Comparison of ENCODE assay signal across 12 cellular contexts in the genomic region with DNA sequence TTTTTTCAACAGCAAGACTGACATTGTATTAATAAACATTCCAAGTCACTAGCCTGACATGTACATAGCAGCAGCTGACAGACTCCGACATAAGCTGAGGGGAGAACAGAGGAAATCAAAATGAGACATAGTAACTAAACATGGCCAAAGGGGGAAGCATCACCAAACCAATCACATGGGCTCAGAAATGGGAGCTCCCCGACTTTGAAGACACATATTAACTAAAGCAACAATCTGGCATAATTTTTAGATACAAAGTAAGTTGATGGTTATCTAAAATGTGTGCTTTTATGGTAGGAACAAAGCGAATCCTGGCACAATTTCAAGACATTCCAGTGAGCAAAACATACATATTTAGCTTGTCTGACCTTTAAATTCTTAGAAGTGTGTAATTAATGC.
A peak's percentile ranks its signal among the peaks of the same experiment; 100 is the strongest.
DNase-seq lines count a peak whose midpoint lies in the region; TF ChIP-seq lines count a peak whose summit lies in the region.
"Had no signal": no experiment of that assay in that cellular context is flagged by ENCODE, and none has a peak within 500 bp of the region (broad histone marks: within the 10 kb centered on the region; RNA-seq: fewer than 3 reads in every experiment).

No MANE protein-coding gene starts in this region.

- H3K4me1 Mint-ChIP-seq in immature natural killer cell = peaks cover 0 to 2% of the 10 kb centered on the region in 2 donors

- no peak overlapping the region for H3K4me3 Mint-ChIP-seq in immature natural killer cell
- H3K4me3 Mint-ChIP-seq: activated CD4-positive, alpha-beta memory T cell treated with anti-CD3 and anti-CD28 coated beads for 36 hours had no signal

- DNase-seq in NCI-H1105 treated with DMSO at 0.1 percent for 48 hours (lab: John Stamatoyannopoulos, UW) = peak; percentile 30
- no peak for DNase-seq in NCI-H1105 (lab: John Stamatoyannopoulos, UW)
- no peak for DNase-seq in esophagus squamous epithelium (lab: John Stamatoyannopoulos, UW)
- peak; percentile 29 for DNase-seq in mesenchymal stem cell
- DNase-seq in uterus = no peak
- DNase-seq in superior temporal gyrus (ENCODE audit: extremely low spot score) = no peak
- DNase-seq in SW480 (ENCODE audit: low spot score) = no peak
- DNase-seq in immature natural killer cell = no peak
- DNase-seq: activated CD4-positive, alpha-beta memory T cell treated with anti-CD3 and anti-CD28 coated beads for 36 hours; activated effector memory CD4-positive, alpha-beta T cell treated with anti-CD3 and anti-CD28 coated beads, Interleukin-2, amount 50 U/mL, for 16 hours; MM.1S; T-helper 2 cell had no signal

- H3K18ac ChIP-seq in mesenchymal stem cell (ENCODE audit: low read depth in 1 of 2, low read length in 2 of 2) = no peak overlapping the region

- peak overlapping the region in 1 of 2 experiments; percentile 33 for H3K4ac ChIP-seq in mesenchymal stem cell (ENCODE audit: low read depth in 1 of 2, low read length in 2 of 2)

- H2BK12ac ChIP-seq in mesenchymal stem cell (ENCODE audit: low read length in 2 of 2) = no peak overlapping the region

- H3K36me3 ChIP-seq in esophagus squamous epithelium (peaks cover 0 to 2% (median 0%) of the 10 kb centered on the region in 3 donors), mesenchymal stem cell (ENCODE audit: control insufficient read depth in 1 of 2, insufficient read depth in 2 of 2, low read depth in 1 of 2, low read length in 2 of 2) (peaks cover 4 to 27% of the 10 kb centered on the region in 2 experiments), uterus (no peaks in the 10 kb centered on the region)

- H3K27ac ChIP-seq in esophagus squamous epithelium = peak overlapping the region in 3 of 4 donors; percentile 20 to 78 (median 71)
- H3K27ac ChIP-seq in mesenchymal stem cell (ENCODE audit: low read length, poor library complexity, severe bottlenecking) = peak overlapping the region; percentile 10
- peak overlapping the region; percentile 52 to 64 for H3K27ac ChIP-seq in uterus

- no peak overlapping the region for H4K8ac ChIP-seq in mesenchymal stem cell (ENCODE audit: low read length)

- H2AK5ac ChIP-seq in mesenchymal stem cell (ENCODE audit: low read length, severe bottlenecking) = no peak overlapping the region

- intact Hi-C loops in esophagus squamous epithelium (cut with DNase I) (no loop called here), uterus (cut with DNase I; ENCODE audit: low total_unique reads) (no loop called here)

- H3K9ac ChIP-seq in mesenchymal stem cell (ENCODE audit: low read length) = peak overlapping the region; percentile 68

- no peak for TF ChIP-seq POLR2A in esophagus squamous epithelium (IDR thresholded peaks at IDR 0.05)
- no peak for TF ChIP-seq POLR2A in uterus (IDR thresholded peaks at IDR 0.05)

- H2BK120ac ChIP-seq in mesenchymal stem cell (ENCODE audit: low read depth, low read length) = no peak overlapping the region

- no peak overlapping the region for H3K14ac ChIP-seq in mesenchymal stem cell (ENCODE audit: low read length in 2 of 2)

- no peak overlapping the region for H2AFZ ChIP-seq in mesenchymal stem cell (ENCODE audit: low read depth, low read length)

- H3K4me3 ChIP-seq in esophagus squamous epithelium (peak overlapping the region in 1 of 4 donors; percentile 14), mesenchymal stem cell (ENCODE audit: insufficient read depth in 1 of 2, low read depth in 1 of 2, low read length in 2 of 2) (peak overlapping the region in 1 of 2 experiments; percentile 20), uterus (no peak overlapping the region)

- H3K27me3 ChIP-seq in esophagus squamous epithelium = no peaks in the 10 kb centered on the region
- H3K27me3 ChIP-seq in mesenchymal stem cell (ENCODE audit: control insufficient read depth in 1 of 2, insufficient read depth in 1 of 2, low read length in 2 of 2) = no peaks in the 10 kb centered on the region
- no peaks in the 10 kb centered on the region for H3K27me3 ChIP-seq in uterus

- peaks cover 0 to under 1% (median 0%) of the 10 kb centered on the region in 3 donors for H3K27me3 Mint-ChIP-seq in immature natural killer cell (ENCODE audit: low read depth in 3 of 3)
- H3K27me3 Mint-ChIP-seq: activated CD4-positive, alpha-beta memory T cell treated with anti-CD3 and anti-CD28 coated beads for 36 hours had no signal

- 38 to 39% methylated on average over 3 of the region's 3 CpGs for WGBS in esophagus squamous epithelium, 2 donors
- 28% methylated on average over 2 of the region's 3 CpGs for WGBS in mesenchymal stem cell

- no peak overlapping the region for H4K91ac ChIP-seq in mesenchymal stem cell (ENCODE audit: low read length)

- H3K79me1 ChIP-seq in mesenchymal stem cell (replicated peaks; ENCODE audit: low read length, poor library complexity, severe bottlenecking) = peaks cover 42% of the 10 kb centered on the region

- H3K36me3 Mint-ChIP-seq in immature natural killer cell = peaks cover 0 to 6% (median 3%) of the 10 kb centered on the region in 3 donors

- H3K9me3 ChIP-seq in esophagus squamous epithelium (no peaks in the 10 kb centered on the region), mesenchymal stem cell (ENCODE audit: control insufficient read depth, low read length) (no peaks in the 10 kb centered on the region), uterus (no peaks in the 10 kb centered on the region)

- no peaks in the 10 kb centered on the region for H3K9me3 Mint-ChIP-seq in immature natural killer cell
- H3K9me3 Mint-ChIP-seq: activated CD4-positive, alpha-beta memory T cell treated with anti-CD3 and anti-CD28 coated beads for 36 hours had no signal

- H2BK5ac ChIP-seq in mesenchymal stem cell (ENCODE audit: low read depth, low read length, poor library complexity, severe bottlenecking) = no peak overlapping the region

- no peak overlapping the region for H3K4me2 ChIP-seq in mesenchymal stem cell (ENCODE audit: low read length, poor library complexity, severe bottlenecking)

- H2BK15ac ChIP-seq in mesenchymal stem cell (ENCODE audit: low read depth, poor library complexity, severe bottlenecking) = no peak overlapping the region

- TF ChIP-seq CTCF in esophagus squamous epithelium (IDR thresholded peaks at IDR 0.05) = no peak
- TF ChIP-seq CTCF in uterus (IDR thresholded peaks at IDR 0.05) = no peak

- H3K4me1 ChIP-seq in esophagus squamous epithelium (peaks cover 11 to 70% (median 28%) of the 10 kb centered on the region in 3 donors), mesenchymal stem cell (ENCODE audit: control insufficient read depth, insufficient read depth, low read depth, low read length) (peaks cover 4% of the 10 kb centered on the region), uterus (peaks cover 4 to 11% of the 10 kb centered on the region in 2 donors)

- no peak overlapping the region for H3K23ac ChIP-seq in mesenchymal stem cell (ENCODE audit: low read length in 2 of 2)

- no peak overlapping the region for H3K27ac Mint-ChIP-seq in immature natural killer cell
- H3K27ac Mint-ChIP-seq: activated CD4-positive, alpha-beta memory T cell treated with anti-CD3 and anti-CD28 coated beads for 36 hours had no signal

Comparison
In these comparisons a context has a peak if more than half of its experiments do, and no peak if none do; other contexts are left out.
1. DNase-seq: peak in NCI-H1105 treated with DMSO at 0.1 percent for 48 hours (single experiment) and mesenchymal stem cell (single experiment); none in NCI-H1105 (single experiment), esophagus squamous epithelium (single experiment), uterus (0 of 2), superior temporal gyrus (single experiment), SW480 (single experiment) and immature natural killer cell (0 of 3).
2. H3K27ac ChIP-seq: peak in every context shown above with its lines; median percentile 71 in esophagus squamous epithelium; 58 in uterus; 10 in mesenchymal stem cell.